In the genomic region with DNA sequence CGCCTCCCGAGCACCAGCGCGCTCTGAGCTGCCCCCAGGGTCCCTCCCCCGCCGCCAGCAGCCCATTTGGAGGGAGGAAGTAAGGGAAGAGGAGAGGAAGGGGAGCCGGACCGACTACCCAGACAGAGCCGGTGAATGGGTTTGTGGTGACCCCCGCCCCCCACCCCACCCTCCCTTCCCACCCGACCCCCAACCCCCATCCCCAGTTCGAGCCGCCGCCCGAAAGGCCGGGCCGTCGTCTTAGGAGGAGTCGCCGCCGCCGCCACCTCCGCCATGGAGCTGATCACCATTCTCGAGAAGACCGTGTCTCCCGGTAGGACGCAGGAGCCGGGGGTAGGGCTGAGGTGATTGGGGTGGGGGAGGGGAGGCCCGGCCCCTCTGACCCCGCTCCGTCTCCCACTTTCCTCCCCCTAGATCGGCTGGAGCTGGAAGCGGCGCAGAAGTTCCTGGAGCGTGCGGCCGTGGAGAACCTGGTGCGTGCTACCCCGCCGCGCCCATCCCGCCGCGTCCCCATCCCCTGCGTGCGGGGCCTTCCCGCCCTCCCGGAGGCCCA, we compare ENCODE assay signal across 1 cellular context.
TF ChIP-seq lines count a peak whose summit lies in the region.

No MANE protein-coding gene starts in this region.

TF ChIP-seq in IMR-90, 13 proteins besides CTCF, POLR2A, EP300 and RAD21 (continued from another document):
- no peak for TF ChIP-seq RCOR1 (IDR thresholded peaks at IDR 0.05; ENCODE audit: insufficient replicate concordance, low read length)
- no peak for TF ChIP-seq MAZ (IDR thresholded peaks at IDR 0.05; ENCODE audit: borderline replicate concordance, low read depth, low read length)
- no peak for TF ChIP-seq CHD1 (IDR thresholded peaks at IDR 0.05; ENCODE audit: low read depth, low read length)
- TF ChIP-seq, protein P1, sequence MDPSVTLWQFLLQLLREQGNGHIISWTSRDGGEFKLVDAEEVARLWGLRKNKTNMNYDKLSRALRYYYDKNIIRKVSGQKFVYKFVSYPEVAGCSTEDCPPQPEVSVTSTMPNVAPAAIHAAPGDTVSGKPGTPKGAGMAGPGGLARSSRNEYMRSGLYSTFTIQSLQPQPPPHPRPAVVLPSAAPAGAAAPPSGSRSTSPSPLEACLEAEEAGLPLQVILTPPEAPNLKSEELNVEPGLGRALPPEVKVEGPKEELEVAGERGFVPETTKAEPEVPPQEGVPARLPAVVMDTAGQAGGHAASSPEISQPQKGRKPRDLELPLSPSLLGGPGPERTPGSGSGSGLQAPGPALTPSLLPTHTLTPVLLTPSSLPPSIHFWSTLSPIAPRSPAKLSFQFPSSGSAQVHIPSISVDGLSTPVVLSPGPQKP (IDR thresholded peaks at IDR 0.05; ENCODE audit: borderline replicate concordance, low read depth, low read length), result no peak
- TF ChIP-seq NFE2L2 (IDR thresholded peaks at IDR 0.05; ENCODE audit: low read depth, low read length), result no peak
